ENCODE assay signal across 8 cellular contexts in the genomic region with DNA sequence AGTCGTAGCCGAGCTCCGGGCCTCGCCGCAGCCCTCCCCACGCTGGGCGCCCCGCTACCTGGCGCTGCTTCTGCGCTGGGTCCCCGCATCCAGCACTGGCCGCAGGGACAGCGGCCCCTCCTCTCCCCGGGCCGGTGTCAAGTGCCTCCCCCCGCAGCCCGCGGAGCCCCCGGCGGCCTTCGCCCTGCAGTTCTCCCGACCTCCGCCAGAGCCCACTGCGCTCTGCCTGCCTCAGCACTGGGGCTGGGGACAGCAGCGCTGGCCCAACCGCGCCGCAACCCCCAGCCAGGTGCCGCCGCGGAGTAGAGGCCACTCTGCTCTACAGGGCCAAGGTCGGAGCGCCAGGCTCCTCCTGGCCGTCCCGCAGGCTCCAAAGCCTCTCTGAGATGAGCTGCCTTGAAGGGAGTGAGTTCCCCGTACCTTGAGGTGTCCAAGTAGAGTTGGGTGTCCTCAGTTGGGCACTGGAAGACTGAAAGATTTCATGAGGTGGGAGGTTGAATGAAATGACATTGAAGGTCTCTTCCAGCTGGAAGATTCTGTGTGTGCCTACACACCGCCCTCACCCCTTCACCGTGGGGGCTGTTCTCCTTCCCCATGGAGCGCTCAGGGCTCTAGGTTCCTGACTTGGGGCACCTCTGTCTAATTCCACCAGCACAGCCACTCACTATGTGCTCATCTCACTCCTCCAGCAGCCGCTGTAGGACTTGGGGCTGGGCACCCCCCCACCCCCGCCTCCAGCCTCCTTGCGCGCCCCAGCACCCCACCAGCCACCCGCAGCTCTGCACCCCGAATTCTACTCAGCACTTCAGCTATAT. TPM values are rescaled to one million over a fixed set of nuclear protein-coding genes. Genes with fewer than 3 reads are reported as not detected.
DNase-seq lines count a peak whose midpoint lies in the region; ATAC-seq and TF ChIP-seq lines count a peak whose summit lies in the region.

No MANE protein-coding gene starts in this region.

- DNase-seq in AG08395 (ENCODE audit: low spot score) (peak; percentile 86), NCI-H345 (lab: John Stamatoyannopoulos, UW) (peak; percentile 81), colonic mucosa (peak; percentile 81)
- peak; percentile 86 for DNase-seq in activated CD4-positive, alpha-beta T cell treated with anti-CD3 and anti-CD28 coated beads for 48 hours
- DNase-seq in stimulated activated CD4-positive, alpha-beta T cell treated with anti-CD3 and anti-CD28 coated beads, Interleukin-1b, Interleukin-23, amount 100 ng/mL, for 1 hour (ENCODE audit: low read depth in 2 of 2), result peak; percentile 55 to 67

- ATAC-seq in GM18873 (IDR thresholded peaks at IDR 0.05; ENCODE audit: low FRiP score, unreplicated experiment), result peak; percentile 74
- peak; percentile 76 for ATAC-seq in HG03108 (IDR thresholded peaks at IDR 0.05; ENCODE audit: unreplicated experiment)

- H3K27ac ChIP-seq in colonic mucosa (peak overlapping the region; percentile 73), layer of hippocampus (ENCODE audit: low read depth, low read length) (peak overlapping the region; percentile 95)

- H3K27me3 ChIP-seq in colonic mucosa (no peaks in the 10 kb centered on the region), layer of hippocampus (ENCODE audit: control insufficient read depth, insufficient read depth, low read length) (no peaks in the 10 kb centered on the region)

- no peaks in the 10 kb centered on the region for H3K9me3 ChIP-seq in colonic mucosa

- peaks cover 8% of the 10 kb centered on the region for H3K4me1 ChIP-seq in colonic mucosa

- peak overlapping the region; percentile 69 for H3K4me3 ChIP-seq in colonic mucosa

- intact Hi-C loops in colonic mucosa (cut with DNase I), result no loop called here

- no peaks in the 10 kb centered on the region for H3K36me3 ChIP-seq in colonic mucosa

- TF ChIP-seq CTCF in colonic mucosa (IDR thresholded peaks at IDR 0.05), result peak; percentile 96

- peak overlapping the region; percentile 34 to 81 for H3K9ac ChIP-seq in colonic mucosa (ENCODE audit: low read depth in 2 of 2, low read length in 2 of 2)

RNA-seq across cellular contexts. Expression of a gene that starts 0.9 kb away (rescaled TPM):
- 10 to 100 TPM; 30.8 to 44.5 TPM for total RNA-seq in colonic mucosa

Comparison
In these comparisons a context has a peak if more than half of its experiments do, and no peak if none do; other contexts are left out.
1. Peak in every context shown above with its lines: DNase-seq, ATAC-seq, H3K4me3 ChIP-seq and H3K27ac ChIP-seq.